Comparison of ENCODE assay signal across 23 cellular contexts in the genomic region with DNA sequence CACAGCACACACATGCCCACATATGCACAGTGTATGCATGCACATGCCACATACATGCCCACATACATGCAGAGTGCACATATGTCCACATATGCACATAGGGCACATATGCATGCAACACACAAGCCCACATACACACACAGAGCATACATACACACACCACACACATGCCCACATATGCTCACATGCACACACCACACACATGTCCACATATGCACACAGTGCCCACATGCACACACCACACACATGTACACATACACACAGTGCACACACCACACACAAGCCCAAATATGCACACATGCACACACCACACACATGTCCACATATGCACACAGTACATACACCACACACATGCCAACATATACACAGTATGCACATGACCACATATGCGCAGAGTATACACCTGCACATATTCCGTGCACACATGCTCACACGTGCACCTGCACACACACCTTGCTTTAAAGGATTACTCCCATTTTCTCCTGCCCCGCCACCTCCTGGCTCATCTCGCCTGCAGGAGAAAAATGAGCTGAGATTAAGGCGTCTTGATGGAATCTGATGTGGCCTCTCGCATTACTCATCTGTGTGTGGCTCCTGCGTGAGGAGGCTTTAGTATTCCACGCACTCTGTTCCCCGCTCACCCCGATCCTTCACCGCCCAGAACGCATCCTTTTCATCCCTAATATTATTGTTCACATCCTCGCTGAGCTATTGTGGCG.
"Had no signal": no experiment of that assay in that cellular context is flagged by ENCODE, and none has a peak within 500 bp of the region (broad histone marks: within the 10 kb centered on the region; RNA-seq: fewer than 3 reads in every experiment).

No MANE protein-coding gene starts in this region.

- H3K36me3 Mint-ChIP-seq: stimulated activated effector memory CD8-positive, alpha-beta T cell treated with anti-CD3 and anti-CD28 coated beads, Interleukin-12 subunit alpha, Interleukin-12 subunit beta, amount 100 ng/mL, for 72 hours had no signal

- H3K9me3 ChIP-seq: adrenal gland, testis, upper lobe of right lung had no signal

- H3K27me3 ChIP-seq: adrenal gland, cardiac muscle cell, foreskin keratinocyte, testis had no signal

- H3K4me3 ChIP-seq: adrenal gland, cardiac muscle cell, lung, smooth muscle cell, testis, upper lobe of right lung had no signal

- ATAC-seq: activated T-cell treated with anti-CD3 and anti-CD28 coated beads, Interleukin-2, amount 50 U/mL, for 4 hours; foreskin keratinocyte; left lobe of liver; sciatic nerve; stimulated activated effector memory CD8-positive, alpha-beta T cell treated with anti-CD3 and anti-CD28 coated beads, Interleukin-12 subunit alpha, Interleukin-12 subunit beta, amount 100 ng/mL, for 72 hours; upper lobe of right lung had no signal

- H3K4me1 Mint-ChIP-seq: stimulated activated effector memory CD8-positive, alpha-beta T cell treated with anti-CD3 and anti-CD28 coated beads, Interleukin-12 subunit alpha, Interleukin-12 subunit beta, amount 100 ng/mL, for 72 hours had no signal

- H3K4me2 ChIP-seq: smooth muscle cell had no signal

- H3K4me3 Mint-ChIP-seq: activated T-cell treated with anti-CD3 and anti-CD28 coated beads, Interleukin-2, amount 50 U/mL, for 4 hours; neural crest cell; stimulated activated effector memory CD8-positive, alpha-beta T cell treated with anti-CD3 and anti-CD28 coated beads, Interleukin-12 subunit alpha, Interleukin-12 subunit beta, amount 100 ng/mL, for 72 hours; T-helper 1 cell treated with Interleukin-12 subunit alpha and Interleukin-12 subunit beta and Interleukin-4 antibody, amounts not matched to agents 30 μg/mL and 1 μg/mL, for 36 hours had no signal

- H3K9me3 Mint-ChIP-seq: activated T-cell treated with anti-CD3 and anti-CD28 coated beads, Interleukin-2, amount 50 U/mL, for 4 hours; neural crest cell; stimulated activated effector memory CD8-positive, alpha-beta T cell treated with anti-CD3 and anti-CD28 coated beads, Interleukin-12 subunit alpha, Interleukin-12 subunit beta, amount 100 ng/mL, for 72 hours; T-helper 1 cell treated with Interleukin-12 subunit alpha and Interleukin-12 subunit beta and Interleukin-4 antibody, amounts not matched to agents 30 μg/mL and 1 μg/mL, for 36 hours had no signal

- H3K4me1 ChIP-seq: adrenal gland, foreskin keratinocyte, testis, upper lobe of right lung had no signal

- H3K27ac Mint-ChIP-seq: stimulated activated effector memory CD8-positive, alpha-beta T cell treated with anti-CD3 and anti-CD28 coated beads, Interleukin-12 subunit alpha, Interleukin-12 subunit beta, amount 100 ng/mL, for 72 hours; T-helper 1 cell treated with Interleukin-12 subunit alpha and Interleukin-12 subunit beta and Interleukin-4 antibody, amounts not matched to agents 30 μg/mL and 1 μg/mL, for 36 hours had no signal

- DNase-seq: activated CD4-positive, alpha-beta T cell treated with anti-CD3 and anti-CD28 coated beads, Interleukin-2, amount 50 U/mL, for 1 hour; activated CD4-positive, CD25-positive, alpha-beta regulatory T cell treated with anti-CD3 and anti-CD28 coated beads, Interleukin-2, amount 50 U/mL, for 72 hours; activated CD8-positive, alpha-beta memory T cell treated with anti-CD3 and anti-CD28 coated beads, Interleukin-2, amount 50 U/mL, for 4 hours; activated effector memory CD4-positive, alpha-beta T cell treated with anti-CD3 and anti-CD28 coated beads, Interleukin-2, amount 50 U/mL, for 16 hours; activated naive CD4-positive, alpha-beta T cell treated with anti-CD3 and anti-CD28 coated beads, Interleukin-2, amount 50 U/mL, for 16 hours; activated T-cell treated with anti-CD3 and anti-CD28 coated beads, Interleukin-2, amount 50 U/mL, for 4 hours; adrenal gland; dermis blood vessel endothelial cell; foreskin keratinocyte; midbrain; stimulated activated CD4-positive, alpha-beta T cell treated with anti-CD3 and anti-CD28 coated beads, Interleukin-4, amount 100 ng/mL, for 24 hours; testis; upper lobe of right lung had no signal

- FAIRE-seq: astrocyte, keratinocyte had no signal

- H3K27ac ChIP-seq: adrenal gland, cardiac muscle cell, foreskin keratinocyte, testis, upper lobe of right lung had no signal

- H3K36me3 ChIP-seq: adrenal gland, cardiac muscle cell, upper lobe of right lung had no signal
